ENCODE assay signal across 14 cellular contexts in the genomic region with DNA sequence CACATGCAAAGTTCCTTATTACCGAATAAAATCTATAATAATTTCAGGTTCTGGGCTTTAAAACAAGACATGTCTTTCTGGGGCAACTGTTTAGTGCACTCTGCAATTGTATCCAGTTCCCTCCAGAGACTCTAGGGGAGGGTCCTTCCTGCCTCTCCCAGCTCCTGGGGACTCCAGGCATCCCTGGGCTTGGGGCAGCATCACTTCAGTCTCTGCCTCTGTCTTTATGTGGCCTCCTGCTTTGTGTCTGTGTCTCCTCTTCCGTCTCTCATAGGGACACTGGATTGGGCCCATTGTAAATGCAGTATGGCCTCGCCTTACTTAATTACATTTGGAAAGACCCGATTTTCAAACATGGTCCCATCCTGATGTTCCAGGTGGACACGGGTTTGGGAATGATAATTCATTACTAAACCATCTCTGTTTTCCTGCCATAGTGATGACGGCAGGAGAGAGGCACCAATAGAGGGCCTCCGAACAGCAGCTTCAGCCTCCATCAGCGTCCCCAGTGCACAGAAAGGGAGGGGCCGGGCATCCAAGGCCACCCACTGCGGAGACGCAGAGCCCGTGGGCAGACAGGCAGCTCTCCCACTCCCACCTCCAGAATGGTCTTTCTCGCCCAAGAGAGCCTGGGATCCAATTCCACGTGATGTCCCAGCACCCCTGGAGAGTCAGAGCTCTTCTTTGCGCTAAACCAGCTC. TPM values are rescaled to one million over a fixed set of nuclear protein-coding genes. Genes with fewer than 3 reads are reported as not detected.
DNase-seq lines count a peak whose midpoint lies in the region; ATAC-seq and FAIRE-seq lines count a peak whose summit lies in the region.
"Had no signal": no experiment of that assay in that cellular context is flagged by ENCODE, and none has a peak within 500 bp of the region (broad histone marks: within the 10 kb centered on the region; RNA-seq: fewer than 3 reads in every experiment).

No MANE protein-coding gene starts in this region.

- no peaks in the 10 kb centered on the region for H3K9me3 Mint-ChIP-seq in activated T-cell treated with anti-CD3 and anti-CD28 coated beads, Interleukin-2, amount 50 U/mL, for 24 hours
- no peaks in the 10 kb centered on the region for H3K9me3 Mint-ChIP-seq in activated CD8-positive, alpha-beta memory T cell treated with anti-CD3 and anti-CD28 coated beads, Interleukin-2, amount 10 ng/mL, durations not matched to agents 7 days and 5 days (ENCODE audit: low read depth)

- no peak for DNase-seq in activated T-cell treated with anti-CD3 and anti-CD28 coated beads, Interleukin-2, amount 50 U/mL, for 24 hours
- no peak for DNase-seq in activated T-cell treated with anti-CD3 and anti-CD28 coated beads, Interleukin-2, amount 50 U/mL, for 1 hour
- DNase-seq in activated CD8-positive, alpha-beta memory T cell treated with anti-CD3 and anti-CD28 coated beads, Interleukin-2, amount 10 ng/mL, durations not matched to agents 7 days and 5 days = peak; percentile 45
- DNase-seq in islet precursor cell (peak; percentile 43), HTR-8/SVneo (ENCODE audit: insufficient read length, low spot score) (no peak), middle frontal gyrus (ENCODE audit: extremely low spot score, low spot score) (no peak)
- DNase-seq: endodermal cell, hippocampal formation, NCI-H446 had no signal

- no peaks in the 10 kb centered on the region for H3K27me3 Mint-ChIP-seq in activated T-cell treated with anti-CD3 and anti-CD28 coated beads, Interleukin-2, amount 50 U/mL, for 24 hours
- H3K27me3 Mint-ChIP-seq in activated CD8-positive, alpha-beta memory T cell treated with anti-CD3 and anti-CD28 coated beads, Interleukin-2, amount 10 ng/mL, durations not matched to agents 7 days and 5 days = no peaks in the 10 kb centered on the region

- no peak overlapping the region for H3K4me3 ChIP-seq in subcutaneous abdominal adipose tissue (ENCODE audit: low read depth in 1 of 5, low read length in 5 of 5)
- H3K4me3 ChIP-seq: tibial nerve had no signal

- H3K4me3 Mint-ChIP-seq in activated T-cell treated with anti-CD3 and anti-CD28 coated beads, Interleukin-2, amount 50 U/mL, for 24 hours = peak overlapping the region; percentile 40
- H3K4me3 Mint-ChIP-seq in activated CD8-positive, alpha-beta memory T cell treated with anti-CD3 and anti-CD28 coated beads, Interleukin-2, amount 10 ng/mL, durations not matched to agents 7 days and 5 days = peak overlapping the region; percentile 74
- H3K4me3 Mint-ChIP-seq: endodermal cell had no signal

- H3K27ac ChIP-seq in subcutaneous abdominal adipose tissue (ENCODE audit: low read depth, low read length) = peak overlapping the region; percentile 17
- H3K27ac ChIP-seq: tibial nerve, VCaP had no signal

- no peak overlapping the region for H3K9ac ChIP-seq in subcutaneous abdominal adipose tissue (ENCODE audit: low read length in 5 of 5)

- CTCF ChIA-PET in activated CD8-positive, alpha-beta memory T cell treated with anti-CD3 and anti-CD28 coated beads, Interleukin-2, amount 10 ng/mL, durations not matched to agents 7 days and 5 days (lab: Charles Lee) = no interaction called here

- peaks cover 67% of the 10 kb centered on the region for H3K4me1 Mint-ChIP-seq in activated T-cell treated with anti-CD3 and anti-CD28 coated beads, Interleukin-2, amount 50 U/mL, for 24 hours (ENCODE audit: low read depth)
- peaks cover 73% of the 10 kb centered on the region for H3K4me1 Mint-ChIP-seq in activated CD8-positive, alpha-beta memory T cell treated with anti-CD3 and anti-CD28 coated beads, Interleukin-2, amount 10 ng/mL, durations not matched to agents 7 days and 5 days
- H3K4me1 Mint-ChIP-seq: endodermal cell had no signal

- H3K36me3 Mint-ChIP-seq in activated T-cell treated with anti-CD3 and anti-CD28 coated beads, Interleukin-2, amount 50 U/mL, for 24 hours (ENCODE audit: low read depth) = peaks cover 34% of the 10 kb centered on the region
- H3K36me3 Mint-ChIP-seq in activated CD8-positive, alpha-beta memory T cell treated with anti-CD3 and anti-CD28 coated beads, Interleukin-2, amount 10 ng/mL, durations not matched to agents 7 days and 5 days = peaks cover 48% of the 10 kb centered on the region

- no peak for ATAC-seq in activated CD8-positive, alpha-beta memory T cell treated with anti-CD3 and anti-CD28 coated beads, Interleukin-2, amount 10 ng/mL, durations not matched to agents 7 days and 5 days
- no peak for ATAC-seq in HG02678 (IDR thresholded peaks at IDR 0.05; ENCODE audit: unreplicated experiment)

- peaks cover 0 to 23% (median 3%) of the 10 kb centered on the region in 5 donors for H3K4me1 ChIP-seq in subcutaneous abdominal adipose tissue (ENCODE audit: control insufficient read depth in 5 of 5, insufficient read depth in 5 of 5, low read length in 5 of 5)

- H3K27ac Mint-ChIP-seq in activated T-cell treated with anti-CD3 and anti-CD28 coated beads, Interleukin-2, amount 50 U/mL, for 24 hours = peak overlapping the region; percentile 97
- H3K27ac Mint-ChIP-seq in activated CD8-positive, alpha-beta memory T cell treated with anti-CD3 and anti-CD28 coated beads, Interleukin-2, amount 10 ng/mL, durations not matched to agents 7 days and 5 days = peak overlapping the region; percentile 93
- H3K27ac Mint-ChIP-seq: endodermal cell had no signal

- no peaks in the 10 kb centered on the region for H3K9me3 ChIP-seq in subcutaneous abdominal adipose tissue (ENCODE audit: control insufficient read depth in 5 of 5, low read length in 5 of 5)
- H3K9me3 ChIP-seq: tibial nerve had no signal

- H3K27me3 ChIP-seq in subcutaneous abdominal adipose tissue (ENCODE audit: control insufficient read depth in 5 of 5, insufficient read depth in 4 of 5, low read length in 5 of 5) = peaks cover 11 to 24% (median 18%) of the 10 kb centered on the region in 5 donors

- H3K36me3 ChIP-seq in subcutaneous abdominal adipose tissue (ENCODE audit: control insufficient read depth in 5 of 5, insufficient read depth in 5 of 5, low read length in 5 of 5) = peaks cover 0 to 7% (median 0%) of the 10 kb centered on the region in 5 donors
- H3K36me3 ChIP-seq: tibial nerve had no signal

- no peak for FAIRE-seq in HTR-8/SVneo (lab: Jason Lieb, UNC)
- FAIRE-seq: GM18507 had no signal

RNA-seq across cellular contexts. Expression of gene ASMTL, which starts 11.0 kb away (rescaled TPM):
- 10 to 100 TPM; 39.9 to 44.7 TPM for total RNA-seq in activated CD8-positive, alpha-beta memory T cell treated with anti-CD3 and anti-CD28 coated beads, Interleukin-2, amount 10 ng/mL, durations not matched to agents 7 days and 5 days

Comparison
In these comparisons a context has a peak if more than half of its experiments do, and no peak if none do; other contexts are left out.
1. DNase-seq: peak in activated CD8-positive, alpha-beta memory T cell treated with anti-CD3 and anti-CD28 coated beads, Interleukin-2, amount 10 ng/mL, durations not matched to agents 7 days and 5 days (single experiment) and islet precursor cell (single experiment); none in activated T-cell treated with anti-CD3 and anti-CD28 coated beads, Interleukin-2, amount 50 U/mL, for 24 hours (single experiment), activated T-cell treated with anti-CD3 and anti-CD28 coated beads, Interleukin-2, amount 50 U/mL, for 1 hour (single experiment), HTR-8/SVneo (single experiment) and middle frontal gyrus (single experiment).